12 cellular contexts compared by ENCODE assay signal in genomic region chr4:128385199-128385598, GRCh38.
DNase-seq lines count a peak whose midpoint lies in the region; ATAC-seq and TF ChIP-seq lines count a peak whose summit lies in the region.
"Had no signal": no experiment of that assay in that cellular context is flagged by ENCODE, and none has a peak within 500 bp of the region (broad histone marks: within the 10 kb centered on the region; RNA-seq: fewer than 3 reads in every experiment).

No MANE protein-coding gene starts in this region.

- ATAC-seq in gastroesophageal sphincter: no peak
- ATAC-seq in gastrocnemius medialis: no peak
- ATAC-seq in foreskin keratinocyte: no peak
- no peak for ATAC-seq in GM19328 (IDR thresholded peaks at IDR 0.05; ENCODE audit: unreplicated experiment)
- ATAC-seq in HG03378 (IDR thresholded peaks at IDR 0.05; ENCODE audit: unreplicated experiment): no peak
- ATAC-seq: T-helper 17 cell had no signal

- CTCF ChIA-PET in AG04450 (lab: Charles Lee): interaction anchor here (0.6 to 1.1 kb wide), 2 partner anchors 68 to 226 kb away, joined by 3 to 7 read pairs; no protein-coding TSS in a partner anchor

- H3K27me3 ChIP-seq in AG04450 (ENCODE audit: control insufficient read depth, insufficient read depth, low read length) (no peaks in the 10 kb centered on the region), Peyer's patch (no peaks in the 10 kb centered on the region), gastroesophageal sphincter (no peaks in the 10 kb centered on the region), gastrocnemius medialis (no peaks in the 10 kb centered on the region), foreskin keratinocyte (no peaks in the 10 kb centered on the region)
- H3K27me3 ChIP-seq: spleen had no signal

- no peak for TF ChIP-seq EP300 in gastroesophageal sphincter (IDR thresholded peaks at IDR 0.05)

- intact Hi-C loops in gastrocnemius medialis (cut with DNase I; ENCODE audit: low total_unique reads): loop anchor here (5.0 to 10.0 kb wide), 3 partner anchors 170 to 480 kb away; no protein-coding TSS in a partner anchor

- in situ Hi-C loops in gastrocnemius medialis (cut with MboI; ENCODE audit: low sequenced_read_pairs in 4 of 4): no loop called here

- H3K27ac ChIP-seq in AG04450 (ENCODE audit: low read depth, low read length): peak overlapping the region; percentile 81
- peak overlapping the region in 3 of 4 donors; percentile 17 to 76 (median 40) for H3K27ac ChIP-seq in Peyer's patch
- peak overlapping the region; percentile 80 to 90 (median 85) for H3K27ac ChIP-seq in gastroesophageal sphincter
- H3K27ac ChIP-seq in gastrocnemius medialis: peak overlapping the region; percentile 90 to 92 (median 91)
- no peak overlapping the region for H3K27ac ChIP-seq in foreskin keratinocyte

- TF ChIP-seq POLR2A in Peyer's patch (IDR thresholded peaks at IDR 0.05) (no peak), gastroesophageal sphincter (IDR thresholded peaks at IDR 0.05) (no peak), gastrocnemius medialis (IDR thresholded peaks at IDR 0.05) (no peak)

- no peaks in the 10 kb centered on the region for H3K9me3 ChIP-seq in AG04450 (ENCODE audit: control insufficient read depth, insufficient read depth, low read length)
- H3K9me3 ChIP-seq in Peyer's patch: no peaks in the 10 kb centered on the region
- H3K9me3 ChIP-seq in gastroesophageal sphincter: no peaks in the 10 kb centered on the region
- H3K9me3 ChIP-seq in gastrocnemius medialis: no peaks in the 10 kb centered on the region
- H3K9me3 ChIP-seq: spleen had no signal

- DNase-seq in AG04450 (ENCODE audit: low read depth, low spot score) (no peak), Peyer's patch (no peak), gastrocnemius medialis (no peak), foreskin keratinocyte (no peak)
- no peak for DNase-seq in activated effector memory CD4-positive, alpha-beta T cell treated with anti-CD3 and anti-CD28 coated beads, Interleukin-2, amount 50 U/mL, for 16 hours
- DNase-seq: KG1, Right ventricle myocardium superior, spleen, T-helper 17 cell had no signal

- peaks cover 0 to 24% (median 3%) of the 10 kb centered on the region in 4 donors for H3K4me1 ChIP-seq in Peyer's patch
- peaks cover 22 to 68% (median 37%) of the 10 kb centered on the region in 3 donors for H3K4me1 ChIP-seq in gastroesophageal sphincter
- peaks cover 32 to 42% of the 10 kb centered on the region in 2 donors for H3K4me1 ChIP-seq in gastrocnemius medialis
- H3K4me1 ChIP-seq in foreskin keratinocyte: peaks cover 43% of the 10 kb centered on the region

- WGBS in gastroesophageal sphincter (ENCODE audit: low coverage in 1 of 2), 2 donors: 40 to 57% methylated on average over 1 to 4 of the region's 4 CpGs

- POLR2A ChIA-PET in AG04450 (lab: Yijun Ruan, JAX): interaction anchor here (0.7 to 1.5 kb wide), 5 partner anchors 35 to 144 kb away, joined by 3 to 9 read pairs (median 6); partner anchors contain the start of gene PGRMC2

- TF ChIP-seq CTCF in AG04450 (IDR thresholded peaks at IDR 0.05; ENCODE audit: low read depth, low read length): no peak
- no peak for TF ChIP-seq CTCF in Peyer's patch (IDR thresholded peaks at IDR 0.05)
- TF ChIP-seq CTCF in gastroesophageal sphincter (IDR thresholded peaks at IDR 0.05): no peak
- no peak for TF ChIP-seq CTCF in gastrocnemius medialis (IDR thresholded peaks at IDR 0.05 in 4 of 5, conservative IDR thresholded peaks at IDR 0.05 in 1 of 5)
- TF ChIP-seq CTCF in foreskin keratinocyte (conservative IDR thresholded peaks at IDR 0.05): no peak

- H3K4me3 ChIP-seq in AG04450 (ENCODE audit: low read depth, low read length) (no peak overlapping the region), Peyer's patch (no peak overlapping the region), gastroesophageal sphincter (no peak overlapping the region), gastrocnemius medialis (no peak overlapping the region)
- H3K4me3 ChIP-seq: spleen had no signal

- H3K36me3 ChIP-seq in Peyer's patch: no peaks in the 10 kb centered on the region
- H3K36me3 ChIP-seq in gastroesophageal sphincter: no peaks in the 10 kb centered on the region
- no peaks in the 10 kb centered on the region for H3K36me3 ChIP-seq in gastrocnemius medialis
- H3K36me3 ChIP-seq: spleen had no signal
